ENCODE assay signal across 8 cellular contexts in the genomic region with DNA sequence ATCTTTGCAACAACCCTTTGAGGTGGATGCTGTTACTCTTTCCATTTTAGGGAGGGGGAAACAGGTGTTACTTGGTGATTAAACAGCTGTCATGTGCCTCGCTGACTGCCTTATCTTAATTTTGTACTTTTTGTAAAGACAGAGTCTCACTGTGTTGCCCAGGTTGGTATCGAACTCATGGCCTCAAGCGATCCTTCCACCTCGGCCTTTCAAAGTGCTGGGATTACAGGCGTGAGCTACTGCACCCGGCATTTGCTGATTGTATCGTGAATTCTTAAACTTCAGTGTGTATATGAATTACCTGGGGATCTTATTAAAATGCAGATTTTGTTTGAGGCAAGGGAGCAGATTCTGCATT. TPM values are rescaled to one million over a fixed set of nuclear protein-coding genes. Genes with fewer than 3 reads are reported as not detected.
A peak's percentile ranks its signal among the peaks of the same experiment; 100 is the strongest.
DNase-seq lines count a peak whose midpoint lies in the region; ATAC-seq and TF ChIP-seq lines count a peak whose summit lies in the region.

No MANE protein-coding gene starts in this region.

- H3K36me3 ChIP-seq in BLaER1 treated with 17β-estradiol and CSF1 and Interleukin-3, amounts not matched to agents 10 nM and 100 nM: peaks cover 13 to 39% (median 25%) of the 10 kb centered on the region in 11 experiments; a peak in 20 of 22 replicates
- peaks cover 27% of the 10 kb centered on the region for H3K36me3 ChIP-seq in NT2/D1 (ENCODE audit: insufficient read depth, insufficient read length, low read length)
- H3K36me3 ChIP-seq in endodermal cell (ENCODE audit: control insufficient read depth, insufficient read depth, low read length): peaks cover 12% of the 10 kb centered on the region
- peaks cover 8% of the 10 kb centered on the region for H3K36me3 ChIP-seq in neuron (ENCODE audit: insufficient read depth, low read length)

- peak overlapping the region; percentile 40 for H2AFZ ChIP-seq in neuron (ENCODE audit: low read depth, low read length)

- peaks cover 14% of the 10 kb centered on the region for H3K27me3 Mint-ChIP-seq in endodermal cell (ENCODE audit: insufficient read depth)

- 11 to 12% methylated on average over 7 of the region's 7 CpGs for WGBS in endodermal cell (ENCODE audit: insufficient coverage in 1 of 2, insufficient read length in 1 of 2), 2 experiments

- peak overlapping the region; percentile 85 to 97 (median 95) for H3K4me2 ChIP-seq in BLaER1 treated with 17β-estradiol and CSF1 and Interleukin-3, amounts not matched to agents 10 nM and 100 nM

- H3K4me1 Mint-ChIP-seq in endodermal cell: peaks cover 23% of the 10 kb centered on the region

- H3K9me3 ChIP-seq in BLaER1 treated with 17β-estradiol and CSF1 and Interleukin-3, amounts not matched to agents 10 nM and 100 nM (replicated peaks in 1 of 11): no peaks in the 10 kb centered on the region
- H3K9me3 ChIP-seq in NT2/D1 (ENCODE audit: insufficient read depth, low read length) (no peaks in the 10 kb centered on the region), endodermal cell (ENCODE audit: control insufficient read depth, low read length) (no peaks in the 10 kb centered on the region), neuron (ENCODE audit: low read length) (no peaks in the 10 kb centered on the region)

- peaks cover 28 to 40% (median 35%) of the 10 kb centered on the region in 10 experiments for H3K4me1 ChIP-seq in BLaER1 treated with 17β-estradiol and CSF1 and Interleukin-3, amounts not matched to agents 10 nM and 100 nM
- H3K4me1 ChIP-seq in NT2/D1 (ENCODE audit: insufficient read depth, insufficient read length) (no peaks in the 10 kb centered on the region), endodermal cell (ENCODE audit: control insufficient read depth, insufficient read depth, low read length) (peaks cover 11% of the 10 kb centered on the region), neuron (ENCODE audit: insufficient read depth, low read length) (peaks cover 19% of the 10 kb centered on the region)

- peak overlapping the region; percentile 75 to 95 (median 91) for H3K27ac ChIP-seq in BLaER1 treated with 17β-estradiol and CSF1 and Interleukin-3, amounts not matched to agents 10 nM and 100 nM
- H3K27ac ChIP-seq in endodermal cell (ENCODE audit: low read depth, low read length): peak overlapping the region; percentile 93

- peaks cover 13 to 51% (median 34%) of the 10 kb centered on the region in 11 experiments; a peak in 19 of 22 replicates for H4K20me1 ChIP-seq in BLaER1 treated with 17β-estradiol and CSF1 and Interleukin-3, amounts not matched to agents 10 nM and 100 nM

- H3K9ac ChIP-seq in BLaER1 treated with 17β-estradiol and CSF1 and Interleukin-3, amounts not matched to agents 10 nM and 100 nM: peak overlapping the region; percentile 88 to 96 (median 91)
- H3K9ac ChIP-seq in NT2/D1 (ENCODE audit: insufficient read length, low read depth): peak overlapping the region; percentile 96
- H3K9ac ChIP-seq in endodermal cell (ENCODE audit: extremely low read depth, low read length, poor library complexity, severe bottlenecking): peak overlapping the region; percentile 91

- peaks cover 2% of the 10 kb centered on the region for H3K9me3 Mint-ChIP-seq in endodermal cell

- no peaks in the 10 kb centered on the region for H3K27me3 ChIP-seq in BLaER1 treated with 17β-estradiol and CSF1 and Interleukin-3, amounts not matched to agents 10 nM and 100 nM
- no peaks in the 10 kb centered on the region for H3K27me3 ChIP-seq in NT2/D1 (ENCODE audit: insufficient read depth, insufficient read length)
- no peaks in the 10 kb centered on the region for H3K27me3 ChIP-seq in endodermal cell (ENCODE audit: control insufficient read depth, insufficient read depth, low read length, poor library complexity, severe bottlenecking)
- no peaks in the 10 kb centered on the region for H3K27me3 ChIP-seq in neuron (ENCODE audit: insufficient read depth, low read length)

- DNase-seq in NT2/D1 (ENCODE audit: low read depth, low spot score): no peak
- no peak for DNase-seq in endodermal cell
- no peak for DNase-seq in NCI-H1694 (lab: John Stamatoyannopoulos, UW)

- H3K4me3 Mint-ChIP-seq in endodermal cell: peak overlapping the region; percentile 88

- TF ChIP-seq CTCF in endodermal cell (conservative IDR thresholded peaks at IDR 0.05): no peak

- H3K4me3 ChIP-seq in BLaER1 treated with 17β-estradiol and CSF1 and Interleukin-3, amounts not matched to agents 10 nM and 100 nM: peak overlapping the region; percentile 63 to 83 (median 72)
- H3K4me3 ChIP-seq in NT2/D1 (ENCODE audit: insufficient read length, low read depth) (peak overlapping the region; percentile 79), endodermal cell (ENCODE audit: low read length) (peak overlapping the region; percentile 89), neuron (ENCODE audit: low read length) (peak overlapping the region; percentile 80)

- ATAC-seq in HG02840 (IDR thresholded peaks at IDR 0.05; ENCODE audit: low FRiP score, unreplicated experiment) (no peak), HG03139 (IDR thresholded peaks at IDR 0.05; ENCODE audit: unreplicated experiment) (no peak), GM21390 (IDR thresholded peaks at IDR 0.05; ENCODE audit: unreplicated experiment) (no peak)

- peaks cover 17% of the 10 kb centered on the region for H3K36me3 Mint-ChIP-seq in endodermal cell (ENCODE audit: low read depth)

- peak overlapping the region; percentile 98 for H3K27ac Mint-ChIP-seq in endodermal cell

RNA-seq across cellular contexts. Expression of a gene that starts 0.7 kb away (rescaled TPM):
- 10 to 100 TPM; 41.4 to 50.9 TPM for total RNA-seq in endodermal cell
- polyA plus RNA-seq in endodermal cell (2013, experiment 1 of 2): 52.0 TPM
- polyA plus RNA-seq in endodermal cell (2013, experiment 2 of 2): 53.1 TPM

RNA-seq across cellular contexts. Expression of a gene that starts 29.1 kb away (rescaled TPM):
- total RNA-seq in endodermal cell: 10 to 100 TPM in 1 of 2 donors, 1 to 10 TPM in 1; 3.4 to 11.2 TPM
- 2.8 TPM for polyA plus RNA-seq in endodermal cell (2013, experiment 1 of 2)
- 2.8 TPM for polyA plus RNA-seq in endodermal cell (2013, experiment 2 of 2)

RNA-seq across cellular contexts. Expression of a gene that starts 30.6 kb away (rescaled TPM):
- total RNA-seq in endodermal cell: under 1 TPM; 0.55 to 0.71 TPM
- polyA plus RNA-seq in endodermal cell (2013, experiment 1 of 2): 0.32 TPM
- polyA plus RNA-seq in endodermal cell (2013, experiment 2 of 2): 0.21 TPM
